9 cellular contexts compared by ENCODE assay signal in genomic region chr1:65063025-65063424, GRCh38.
DNase-seq lines count a peak whose midpoint lies in the region; ATAC-seq and TF ChIP-seq lines count a peak whose summit lies in the region.
"Had no signal": no experiment of that assay in that cellular context is flagged by ENCODE, and none has a peak within 500 bp of the region (broad histone marks: within the 10 kb centered on the region; RNA-seq: fewer than 3 reads in every experiment).

No MANE protein-coding gene starts in this region.

- H3K79me2 ChIP-seq in Karpas-422 (ENCODE audit: low read length): no peaks in the 10 kb centered on the region

- H3K27me3 Mint-ChIP-seq in chondrocyte (ENCODE audit: low read depth): no peaks in the 10 kb centered on the region

- no peak for TF ChIP-seq POLR2A in heart left ventricle (IDR thresholded peaks at IDR 0.05)

- ATAC-seq in heart right ventricle (no peak), heart left ventricle (no peak), HG02970 (IDR thresholded peaks at IDR 0.05; ENCODE audit: low FRiP score, unreplicated experiment) (no peak)

- H3K4me2 ChIP-seq in Karpas-422 (ENCODE audit: low read depth, low read length, poor library complexity, severe bottlenecking): no peak overlapping the region

- H3K4me3 ChIP-seq in heart right ventricle (no peak overlapping the region), heart left ventricle (no peak overlapping the region), subcutaneous abdominal adipose tissue (ENCODE audit: low read depth in 1 of 5, low read length in 5 of 5) (no peak overlapping the region), Karpas-422 (ENCODE audit: low read length) (no peak overlapping the region)

- H3K9me3 Mint-ChIP-seq in chondrocyte (ENCODE audit: low read depth): no peaks in the 10 kb centered on the region

- H3K9me3 ChIP-seq in heart right ventricle: no peaks in the 10 kb centered on the region
- no peaks in the 10 kb centered on the region for H3K9me3 ChIP-seq in heart left ventricle
- H3K9me3 ChIP-seq in subcutaneous abdominal adipose tissue (ENCODE audit: control insufficient read depth in 5 of 5, low read length in 5 of 5): no peaks in the 10 kb centered on the region
- H3K9me3 ChIP-seq in Karpas-422 (ENCODE audit: low read length): no peaks in the 10 kb centered on the region

- H3K27me3 ChIP-seq in heart right ventricle: no peaks in the 10 kb centered on the region
- H3K27me3 ChIP-seq in heart left ventricle: no peaks in the 10 kb centered on the region
- no peaks in the 10 kb centered on the region for H3K27me3 ChIP-seq in subcutaneous abdominal adipose tissue (ENCODE audit: control insufficient read depth in 5 of 5, insufficient read depth in 4 of 5, low read length in 5 of 5)
- no peaks in the 10 kb centered on the region for H3K27me3 ChIP-seq in Karpas-422 (ENCODE audit: low read length)

- H3K4me1 ChIP-seq in heart right ventricle: peaks cover 10 to 79% (median 66%) of the 10 kb centered on the region in 9 donors
- peaks cover 0 to 77% (median 53%) of the 10 kb centered on the region in 12 donors for H3K4me1 ChIP-seq in heart left ventricle
- peaks cover 0 to 63% (median 46%) of the 10 kb centered on the region in 5 donors for H3K4me1 ChIP-seq in subcutaneous abdominal adipose tissue (ENCODE audit: control insufficient read depth in 5 of 5, insufficient read depth in 5 of 5, low read length in 5 of 5)
- H3K4me1 ChIP-seq in Karpas-422 (ENCODE audit: low read length): peaks cover 5% of the 10 kb centered on the region

- peaks cover 0 to 17% (median 3%) of the 10 kb centered on the region in 9 donors for H3K36me3 ChIP-seq in heart right ventricle
- H3K36me3 ChIP-seq in heart left ventricle: peaks cover 0 to 17% (median 7%) of the 10 kb centered on the region in 9 donors
- H3K36me3 ChIP-seq in subcutaneous abdominal adipose tissue (ENCODE audit: control insufficient read depth in 5 of 5, insufficient read depth in 5 of 5, low read length in 5 of 5): peaks cover 1 to 7% (median 4%) of the 10 kb centered on the region in 5 donors
- H3K36me3 ChIP-seq in Karpas-422 (ENCODE audit: insufficient read depth, low read length): no peaks in the 10 kb centered on the region

- WGBS in heart right ventricle, 2 donors: 66 to 71% methylated on average over 6 of the region's 6 CpGs
- WGBS in heart left ventricle, 4 donors: 58 to 64% (median 63%) methylated on average over 6 of the region's 6 CpGs

- no peak for DNase-seq in heart right ventricle
- no peak for DNase-seq in heart left ventricle
- peak; percentile 20 for DNase-seq in M059J (ENCODE audit: low read depth)
- no peak for DNase-seq in chondrocyte (ENCODE audit: low spot score)
- DNase-seq in hepatic stellate cell (ENCODE audit: low spot score): no peak
- no peak for DNase-seq in Karpas-422
- DNase-seq: NCI-H69 had no signal

- no peaks in the 10 kb centered on the region for H4K20me1 ChIP-seq in Karpas-422 (ENCODE audit: insufficient read depth, low read depth, low read length)

- peaks cover 4% of the 10 kb centered on the region for H3K36me3 Mint-ChIP-seq in chondrocyte (ENCODE audit: low read depth)

- intact Hi-C loops in heart right ventricle (cut with DNase I) (loop anchor here in 7 of 10 donors (5.0 to 10.0 kb wide), 7 partner anchors 82 to 622 kb away; partner anchors contain the start of genes LEPR (in 3 of the 7), LEPROT (in 3 of the 7), AK4 (in 2 of the 7) and JAK1 (in 1 of the 7)), heart left ventricle (cut with DNase I) (loop anchor here in 7 of 10 donors (5.0 to 10.0 kb wide), 10 partner anchors 56 to 624 kb away; partner anchors contain the start of genes LEPR (in 5 of the 7), LEPROT (in 5 of the 7), AK4 (in 2 of the 7) and JAK1 (in 1 of the 7))

- H3K27ac Mint-ChIP-seq in chondrocyte (ENCODE audit: unreplicated experiment): no peak overlapping the region

- H3K9ac ChIP-seq in subcutaneous abdominal adipose tissue (ENCODE audit: low read length in 5 of 5) (peak overlapping the region in 1 of 5 donors; percentile 59), Karpas-422 (ENCODE audit: low read length) (no peak overlapping the region)

- TF ChIP-seq CTCF in heart right ventricle (IDR thresholded peaks at IDR 0.05) (peak in 5 of 9 donors; percentile 9 to 33 (median 20)), heart left ventricle (IDR thresholded peaks at IDR 0.05) (peak in 2 of 12 donors; percentile 13 to 26), chondrocyte (IDR thresholded peaks at IDR 0.05) (peak; percentile 68)

- peak overlapping the region in 1 of 10 donors; percentile 29 for H3K27ac ChIP-seq in heart right ventricle
- peak overlapping the region in 3 of 12 donors; percentile 1 to 5 (median 2) for H3K27ac ChIP-seq in heart left ventricle
- H3K27ac ChIP-seq in subcutaneous abdominal adipose tissue (ENCODE audit: low read depth, low read length): peak overlapping the region; percentile 73
- H3K27ac ChIP-seq in Karpas-422 (ENCODE audit: low read length): no peak overlapping the region

- H3K9me2 ChIP-seq in Karpas-422 (replicated peaks; ENCODE audit: insufficient read depth, low read length): no peaks in the 10 kb centered on the region

- H3K4me1 Mint-ChIP-seq in chondrocyte (ENCODE audit: low read depth): peaks cover 30% of the 10 kb centered on the region

- H2AFZ ChIP-seq in Karpas-422 (ENCODE audit: low read length): no peak overlapping the region

- no peak overlapping the region for H3K4me3 Mint-ChIP-seq in chondrocyte (ENCODE audit: unreplicated experiment)
